Comparison of ENCODE assay signal across 15 cellular contexts in the genomic region with DNA sequence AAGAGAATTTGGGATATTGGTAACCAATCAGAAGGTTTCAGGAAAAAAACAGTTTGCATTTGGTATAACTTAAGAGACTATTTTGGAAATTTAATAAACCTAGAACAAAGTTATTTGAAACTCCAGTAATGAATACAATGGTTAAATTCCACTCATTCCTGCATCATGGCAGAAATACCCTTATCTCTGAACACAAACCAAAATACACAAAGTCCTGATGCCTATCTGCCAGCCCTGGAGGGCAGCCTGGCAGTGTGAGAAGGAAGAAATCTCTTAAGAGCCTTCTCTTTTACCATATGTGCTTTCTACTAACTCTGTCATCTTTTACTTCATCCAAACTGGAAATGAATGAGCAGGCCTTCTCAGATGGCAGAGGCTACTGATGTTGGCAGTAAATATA.
A peak's percentile ranks its signal among the peaks of the same experiment; 100 is the strongest.
DNase-seq lines count a peak whose midpoint lies in the region; ATAC-seq lines count a peak whose summit lies in the region.
"Had no signal": no experiment of that assay in that cellular context is flagged by ENCODE, and none has a peak within 500 bp of the region (broad histone marks: within the 10 kb centered on the region; RNA-seq: fewer than 3 reads in every experiment).

No MANE protein-coding gene starts in this region.

- H3K36me3 ChIP-seq in ACC112 (ENCODE audit: insufficient read depth, low read length) (no peaks in the 10 kb centered on the region), HUES48 (ENCODE audit: control insufficient read depth, insufficient read depth, low read length) (no peaks in the 10 kb centered on the region)
- H3K36me3 ChIP-seq: WERI-Rb-1 had no signal

- H3K9me3 ChIP-seq in HUES48 (ENCODE audit: control insufficient read depth, insufficient read depth, low read length): no peaks in the 10 kb centered on the region

- no peak for ATAC-seq in GM19351 (IDR thresholded peaks at IDR 0.05; ENCODE audit: unreplicated experiment)
- ATAC-seq: activated naive CD4-positive, alpha-beta T cell treated with anti-CD3 and anti-CD28 coated beads, Interleukin-2, amount 50 U/mL, for 72 hours had no signal

- H3K27me3 ChIP-seq in ACC112 (ENCODE audit: insufficient read depth, low read length): no peaks in the 10 kb centered on the region
- no peaks in the 10 kb centered on the region for H3K27me3 ChIP-seq in HUES48 (ENCODE audit: control insufficient read depth, insufficient read depth, low read length)

- H3K9ac ChIP-seq in HUES48 (ENCODE audit: low read depth, low read length): no peak overlapping the region

- H3K27ac ChIP-seq in ACC112 (ENCODE audit: low read depth, low read length): peak overlapping the region; percentile 96
- H3K27ac ChIP-seq in HUES48 (ENCODE audit: low read depth, low read length): peak overlapping the region; percentile 88
- H3K27ac ChIP-seq: dorsolateral prefrontal cortex, WERI-Rb-1 had no signal

- peak; percentile 80 for DNase-seq in astrocyte of the hippocampus (ENCODE audit: low read depth, low spot score)
- peak; percentile 41 for DNase-seq in kidney tubule cell (ENCODE audit: low spot score)
- DNase-seq in central memory CD4-positive, alpha-beta T cell: no peak
- DNase-seq in amygdala (lab: John Stamatoyannopoulos, UW): no peak
- no peak for DNase-seq in stimulated activated CD4-positive, alpha-beta T cell treated with anti-CD3 and anti-CD28 coated beads, Interleukin-15, amount 100 ng/mL, for 24 hours
- DNase-seq: dorsolateral prefrontal cortex; NCI-H1417; NCI-H526 treated with DMSO at 0.1 percent for 48 hours; Right ventricle myocardium superior; stimulated activated CD4-positive, alpha-beta T cell treated with anti-CD3 and anti-CD28 coated beads, Interleukin-2, amount 100 ng/mL, for 24 hours; WERI-Rb-1 had no signal

- H3K79me2 ChIP-seq in ACC112 (ENCODE audit: control insufficient read depth, insufficient read depth, low read length, unreplicated experiment): no peaks in the 10 kb centered on the region

- H3K4me1 ChIP-seq in ACC112 (ENCODE audit: control insufficient read depth, insufficient read depth, low read length, unreplicated experiment) (peaks cover 15% of the 10 kb centered on the region), HUES48 (ENCODE audit: control insufficient read depth, insufficient read depth, low read length) (peaks cover 36% of the 10 kb centered on the region)

- H2AFZ ChIP-seq in ACC112 (ENCODE audit: low read length, unreplicated experiment): peak overlapping the region; percentile 34

- peak overlapping the region; percentile 25; the same call in 1 of the 2 replicates for H3K4me3 ChIP-seq in ACC112 (ENCODE audit: low read depth, low read length)
- H3K4me3 ChIP-seq in HUES48 (ENCODE audit: low read depth, low read length): no peak overlapping the region
- H3K4me3 ChIP-seq: dorsolateral prefrontal cortex had no signal

Comparison
In these comparisons a context has a peak if more than half of its experiments do, and no peak if none do; other contexts are left out.
1. DNase-seq: peak in astrocyte of the hippocampus (single experiment) and kidney tubule cell (single experiment); none in central memory CD4-positive, alpha-beta T cell (single experiment), amygdala (0 of 56) and stimulated activated CD4-positive, alpha-beta T cell treated with anti-CD3 and anti-CD28 coated beads, Interleukin-15, amount 100 ng/mL, for 24 hours (single experiment).